8 cellular contexts compared by ENCODE assay signal in genomic region chr7:26198781-26199169, GRCh38. TPM values are rescaled to one million over a fixed set of nuclear protein-coding genes. Genes with fewer than 3 reads are reported as not detected.
DNase-seq lines count a peak whose midpoint lies in the region; ATAC-seq and TF ChIP-seq lines count a peak whose summit lies in the region.

No MANE protein-coding gene starts in this region.

- peaks cover 72% of the 10 kb centered on the region for H3K36me3 ChIP-seq in HAP-1 (replicated peaks)
- H3K36me3 ChIP-seq in gastroesophageal sphincter, result peaks cover 14 to 39% of the 10 kb centered on the region in 2 donors
- H3K36me3 ChIP-seq in skeletal muscle satellite cell (ENCODE audit: insufficient read depth, low read length), result peaks cover 68% of the 10 kb centered on the region

- no peak for DNase-seq in HAP-1 (ENCODE audit: low spot score in 2 of 2)
- no peak for DNase-seq in COLO829 (ENCODE audit: low spot score)
- DNase-seq in NCI-H2196 treated with DMSO at 0.1 percent for 48 hours (lab: John Stamatoyannopoulos, UW; ENCODE audit: unreplicated experiment), result no peak
- DNase-seq in HuH-7 (ENCODE audit: low spot score), result no peak
- DNase-seq in SW 1271 (lab: John Stamatoyannopoulos, UW), result no peak

- peak overlapping the region; percentile 99 for H3K27ac ChIP-seq in VCaP
- peak overlapping the region; percentile 98 to 99 (median 99) for H3K27ac ChIP-seq in gastroesophageal sphincter

- no peak for TF ChIP-seq POLR2A in gastroesophageal sphincter (IDR thresholded peaks at IDR 0.05)

- no peak for ATAC-seq in gastroesophageal sphincter

- no peak for TF ChIP-seq EP300 in gastroesophageal sphincter (IDR thresholded peaks at IDR 0.05)

- H3K27me3 ChIP-seq in HAP-1 (ENCODE audit: low read depth), result no peaks in the 10 kb centered on the region
- H3K27me3 ChIP-seq in gastroesophageal sphincter, result no peaks in the 10 kb centered on the region
- no peaks in the 10 kb centered on the region for H3K27me3 ChIP-seq in skeletal muscle satellite cell (ENCODE audit: control insufficient read depth, insufficient read depth, low read length)

- WGBS in gastroesophageal sphincter (ENCODE audit: low coverage in 1 of 2), 2 donors, result 0 to 1% methylated on average over 7 of the region's 7 CpGs

- in situ Hi-C loops in HAP-1 (cut with MboI; ENCODE audit: low sequenced_read_pairs), result loop anchor here (25.0 kb wide), 1 partner anchor 311 kb away; no protein-coding TSS in a partner anchor

- peak overlapping the region; percentile 100 for H3K9ac ChIP-seq in skeletal muscle satellite cell (ENCODE audit: low read depth, low read length)

- H3K9me3 ChIP-seq in HAP-1 (no peaks in the 10 kb centered on the region), gastroesophageal sphincter (no peaks in the 10 kb centered on the region), skeletal muscle satellite cell (replicated peaks; ENCODE audit: low read length) (no peaks in the 10 kb centered on the region)

- peak overlapping the region; percentile 99 for H3K4me3 ChIP-seq in HAP-1
- peak overlapping the region; percentile 93 to 98 for H3K4me3 ChIP-seq in gastroesophageal sphincter
- H3K4me3 ChIP-seq in skeletal muscle satellite cell (ENCODE audit: low read length), result peak overlapping the region; percentile 98

- TF ChIP-seq CTCF in VCaP (conservative IDR thresholded peaks at IDR 0.05), result no peak
- no peak for TF ChIP-seq CTCF in gastroesophageal sphincter (IDR thresholded peaks at IDR 0.05)

- H3K4me1 ChIP-seq in HAP-1 (peaks cover 18% of the 10 kb centered on the region), gastroesophageal sphincter (peaks cover 21 to 55% (median 41%) of the 10 kb centered on the region in 3 donors), skeletal muscle satellite cell (ENCODE audit: control insufficient read depth, insufficient read depth, low read length) (peaks cover 33% of the 10 kb centered on the region)

- peak overlapping the region; percentile 83 for H3K4me2 ChIP-seq in skeletal muscle satellite cell (ENCODE audit: low read length)

RNA-seq across cellular contexts. Expression of gene HNRNPA2B1, which starts 1.8 kb away (rescaled TPM):
- total RNA-seq in gastroesophageal sphincter, result 100 to 1,000 TPM; 171 to 210 (median 189) TPM
- total RNA-seq in skeletal muscle satellite cell (2012; rRNA removed), result 91.5 and 101 TPM in 2 replicates

RNA-seq across cellular contexts. Expression of gene CBX3, which starts 2.8 kb away (rescaled TPM):
- total RNA-seq in gastroesophageal sphincter, result 10 to 100 TPM; 61.1 to 92.1 (median 83.3) TPM
- total RNA-seq in skeletal muscle satellite cell (2012; rRNA removed), result 134 and 139 TPM in 2 replicates

RNA-seq across cellular contexts. Expression of gene NFE2L3, which starts 46.8 kb away (rescaled TPM):
- 1 to 10 TPM in 3 of 4 donors, under 1 TPM in 1; 0.62 to 4.4 (median 2.2) TPM for total RNA-seq in gastroesophageal sphincter
- total RNA-seq in skeletal muscle satellite cell (2012; rRNA removed), result 0.25 and 0.44 TPM in 2 replicates
